In genomic region chr11:665062-665706, GRCh38 we compare ENCODE assay signal across 19 cellular contexts. TPM values are rescaled to one million over a fixed set of nuclear protein-coding genes. Genes with fewer than 3 reads are reported as not detected.
DNase-seq lines count a peak whose midpoint lies in the region; ATAC-seq and TF ChIP-seq lines count a peak whose summit lies in the region.
"Had no signal": no experiment of that assay in that cellular context is flagged by ENCODE, and none has a peak within 500 bp of the region (broad histone marks: within the 10 kb centered on the region; RNA-seq: fewer than 3 reads in every experiment).

No MANE protein-coding gene starts in this region.

- WGBS in esophagus, 2 donors, result 58 to 73% methylated on average over 15 of the region's 15 CpGs

- H3K27ac ChIP-seq in left ventricle myocardium inferior (replicated peaks) (peak overlapping the region; percentile 60), right atrium auricular region (peak overlapping the region in 1 of 2 donors; percentile 29), esophagus (ENCODE audit: low read depth in 2 of 2, low read length in 1 of 2) (peak overlapping the region; percentile 15 to 80), parathyroid adenoma (peak overlapping the region; percentile 32)

- ATAC-seq in GM21717 (IDR thresholded peaks at IDR 0.05; ENCODE audit: unreplicated experiment), result no peak
- no peak for ATAC-seq in HG03280 (IDR thresholded peaks at IDR 0.05; ENCODE audit: unreplicated experiment)

- H3K9me3 ChIP-seq in left ventricle myocardium inferior (replicated peaks) (no peaks in the 10 kb centered on the region), right atrium auricular region (no peaks in the 10 kb centered on the region), esophagus (ENCODE audit: control insufficient read depth in 2 of 2, insufficient read depth in 1 of 2, low read depth in 1 of 2, low read length in 1 of 2) (no peaks in the 10 kb centered on the region), parathyroid adenoma (ENCODE audit: control insufficient read depth, low read length) (no peaks in the 10 kb centered on the region)

- no peak overlapping the region for H3K4me3 ChIP-seq in left ventricle myocardium inferior
- no peak overlapping the region for H3K4me3 ChIP-seq in right atrium auricular region
- no peak overlapping the region for H3K4me3 ChIP-seq in esophagus (ENCODE audit: low read depth in 1 of 2, low read length in 2 of 2)
- peak overlapping the region; percentile 22 for H3K4me3 ChIP-seq in parathyroid adenoma (ENCODE audit: low read depth, low read length)

- H3K36me3 ChIP-seq in left ventricle myocardium inferior (peaks cover 19% of the 10 kb centered on the region), right atrium auricular region (peaks cover 7% of the 10 kb centered on the region), esophagus (ENCODE audit: control insufficient read depth in 2 of 2, insufficient read depth in 2 of 2, low read length in 1 of 2) (peaks cover 0 to 22% of the 10 kb centered on the region in 2 donors), parathyroid adenoma (ENCODE audit: control insufficient read depth, insufficient read depth, low read length) (no peaks in the 10 kb centered on the region)

- no peaks in the 10 kb centered on the region for H3K27me3 ChIP-seq in left ventricle myocardium inferior (ENCODE audit: low read depth)
- H3K27me3 ChIP-seq in right atrium auricular region, result no peaks in the 10 kb centered on the region
- H3K27me3 ChIP-seq in esophagus (ENCODE audit: control insufficient read depth in 1 of 2, insufficient read depth in 2 of 2, low read length in 2 of 2), result no peaks in the 10 kb centered on the region
- no peaks in the 10 kb centered on the region for H3K27me3 ChIP-seq in parathyroid adenoma (ENCODE audit: control insufficient read depth, insufficient read depth, low read length)

- intact Hi-C loops in left ventricle myocardium inferior (cut with micrococcal nuclease), result loop anchor here (10.0 kb wide), 1 partner anchor 60 kb away; no protein-coding TSS in a partner anchor

- peak overlapping the region; percentile 41 for H2AFZ ChIP-seq in parathyroid adenoma

- peaks cover 2% of the 10 kb centered on the region for H3K79me2 ChIP-seq in parathyroid adenoma

- TF ChIP-seq CTCF in left ventricle myocardium inferior (IDR thresholded peaks at IDR 0.05; ENCODE audit: borderline replicate concordance) (no peak), right atrium auricular region (IDR thresholded peaks at IDR 0.05) (no peak), parathyroid adenoma (IDR thresholded peaks at IDR 0.05) (no peak)

- H3K4me1 ChIP-seq in left ventricle myocardium inferior (peaks cover 24% of the 10 kb centered on the region), right atrium auricular region (peaks cover 0 to 10% of the 10 kb centered on the region in 2 donors), esophagus (ENCODE audit: control insufficient read depth in 2 of 2, insufficient read depth in 2 of 2, low read length in 1 of 2) (peaks cover 3 to 6% of the 10 kb centered on the region in 2 donors), parathyroid adenoma (peaks cover 4% of the 10 kb centered on the region)

- no peak overlapping the region for H3K4me2 ChIP-seq in parathyroid adenoma (ENCODE audit: low read length)

- no peak for DNase-seq in left ventricle myocardium inferior
- no peak for DNase-seq in right atrium auricular region (ENCODE audit: low spot score)
- DNase-seq in SHP77 treated with DMSO at 0.1 percent for 48 hours (lab: John Stamatoyannopoulos, UW), result no peak
- no peak for DNase-seq in GF-D8 (lab: John Stamatoyannopoulos, UW)
- DNase-seq: activated CD4-positive, alpha-beta memory T cell treated with anti-CD3 and anti-CD28 coated beads, Interleukin-2, amount 10 ng/mL, durations not matched to agents 7 days and 5 days; Kasumi-1; NCI-H1930; NCI-H748 treated with DMSO at 0.1 percent for 48 hours; stimulated activated CD4-positive, alpha-beta T cell treated with anti-CD3 and anti-CD28 coated beads, Interleukin-2, amount 100 ng/mL, for 48 hours had no signal

- H3K9ac ChIP-seq in parathyroid adenoma, result no peak overlapping the region

RNA-seq across cellular contexts. Expression of gene DRD4, which starts 28.1 kb away (rescaled TPM):
- total RNA-seq in left ventricle myocardium inferior (0.22 TPM), right atrium auricular region (not detected)
- under 1 TPM; 0.18 to 0.39 TPM for polyA plus RNA-seq in esophagus
- total RNA-seq: glomerular endothelial cell, pulmonary artery endothelial cell had no signal
- polyA plus RNA-seq: keratinocyte had no signal

RNA-seq across cellular contexts. Expression of gene DEAF1, which starts 29.8 kb away (rescaled TPM):
- total RNA-seq in left ventricle myocardium inferior (18.1 TPM), right atrium auricular region (10 to 100 TPM; 15.5 to 26.6 TPM)
- 10 to 100 TPM; 20.3 to 42.4 TPM for polyA plus RNA-seq in esophagus

RNA-seq across cellular contexts. Expression of gene TMEM80, which starts 30.4 kb away (rescaled TPM):
- total RNA-seq in left ventricle myocardium inferior (10.3 TPM), right atrium auricular region (10 to 100 TPM; 12.5 to 20.7 TPM)
- 10 to 100 TPM; 25.0 to 53.9 TPM for polyA plus RNA-seq in esophagus

RNA-seq across cellular contexts. Expression of gene SCT, which starts 38.2 kb away (rescaled TPM):
- total RNA-seq in left ventricle myocardium inferior (not detected), right atrium auricular region (not detected)
- not detected for polyA plus RNA-seq in esophagus
- total RNA-seq: activated CD4-positive, alpha-beta memory T cell treated with anti-CD3 and anti-CD28 coated beads, Interleukin-2, amount 10 ng/mL, durations not matched to agents 7 days and 5 days; activated T-helper 2 cell treated with anti-CD3 and anti-CD28 coated beads, Interferon-gamma antibody, Interleukin-2, Interleukin-4, amounts not matched to agents 10 μg/mL and 5 μg/mL and 100 μg/mL, durations not matched to agents 14 hours and 24 hours and 36 hours; glomerular endothelial cell; mucosa of gallbladder; pulmonary artery endothelial cell had no signal
- polyA plus RNA-seq: keratinocyte had no signal

RNA-seq across cellular contexts. Expression of gene CDHR5, which starts 40.4 kb away (rescaled TPM):
- total RNA-seq in left ventricle myocardium inferior (not detected), right atrium auricular region (not detected)
- under 1 TPM; 0.02 to 0.08 TPM for polyA plus RNA-seq in esophagus
- total RNA-seq: activated CD4-positive, alpha-beta memory T cell treated with anti-CD3 and anti-CD28 coated beads, Interleukin-2, amount 10 ng/mL, durations not matched to agents 7 days and 5 days; activated T-helper 2 cell treated with anti-CD3 and anti-CD28 coated beads, Interferon-gamma antibody, Interleukin-2, Interleukin-4, amounts not matched to agents 10 μg/mL and 5 μg/mL and 100 μg/mL, durations not matched to agents 14 hours and 24 hours and 36 hours; glomerular endothelial cell; H1; pulmonary artery endothelial cell had no signal
- polyA plus RNA-seq: H1, keratinocyte had no signal
